In genomic region chr2:239726091-239726591, GRCh38 we compare ENCODE assay signal across 19 cellular contexts.
DNase-seq lines count a peak whose midpoint lies in the region; ATAC-seq and TF ChIP-seq lines count a peak whose summit lies in the region.
"Had no signal": no experiment of that assay in that cellular context is flagged by ENCODE, and none has a peak within 500 bp of the region (broad histone marks: within the 10 kb centered on the region; RNA-seq: fewer than 3 reads in every experiment).

No MANE protein-coding gene starts in this region.

- H3K14ac ChIP-seq in H9 (ENCODE audit: insufficient read depth, low read length): peak overlapping the region; percentile 40

- H2BK12ac ChIP-seq in H9 (ENCODE audit: insufficient read length, low read depth, low read length): no peak overlapping the region

- H3K27me3 ChIP-seq in H9 (ENCODE audit: insufficient read depth, low read length) (no peaks in the 10 kb centered on the region), lower lobe of right lung (ENCODE audit: low read depth) (no peaks in the 10 kb centered on the region), upper lobe of left lung (no peaks in the 10 kb centered on the region)

- peaks cover under 1 to 13% of the 10 kb centered on the region in 2 experiments for H3K4me1 Mint-ChIP-seq in H9

- no peaks in the 10 kb centered on the region; the same call in 1 of the 2 replicates for H3K27me3 Mint-ChIP-seq in H9 (ENCODE audit: low read depth)
- H3K27me3 Mint-ChIP-seq: CD4-positive, CD25-positive, alpha-beta regulatory T cell had no signal

- H3K4me3 Mint-ChIP-seq in H9: no peak overlapping the region
- H3K4me3 Mint-ChIP-seq: CD4-positive, CD25-positive, alpha-beta regulatory T cell had no signal

- TF ChIP-seq CTCF in H9 (conservative IDR thresholded peaks at IDR 0.05) (no peak), lower lobe of right lung (IDR thresholded peaks at IDR 0.05) (no peak), upper lobe of left lung (IDR thresholded peaks at IDR 0.05) (no peak)

- H3K4ac ChIP-seq in H9 (ENCODE audit: low read depth, low read length): no peak overlapping the region

- DNase-seq in Right ventricle myocardium inferior (ENCODE audit: missing footprints) (peak; percentile 52), left cardiac atrium (no peak), H9 (no peak), lower lobe of right lung (peak; percentile 34), upper lobe of left lung (peak; percentile 12 to 29), G401 (ENCODE audit: low spot score) (no peak)
- DNase-seq: ACHN; CD4-positive, CD25-positive, alpha-beta regulatory T cell; GM23248; MM.1S; NCI-H1105; NCI-H1694; NCI-H510A treated with DMSO at 0.1 percent for 48 hours; NCI-H82; PC-9 had no signal

- in situ Hi-C loops in G401 (cut with HindIII; ENCODE audit: low sequenced_read_pairs): no loop called here

- whole genome bisulfite sequencing in H9 (ENCODE audit: extremely low coverage, insufficient read length, low lambda C conversion rate): no CpG with 5 or more reads among the region's 18 CpGs
- 74 to 80% methylated on average over 9 to 18 of the region's 18 CpGs for WGBS in upper lobe of left lung, 2 donors

- H3K9ac ChIP-seq in H9 (ENCODE audit: extremely low read depth, insufficient read length, low read length): no peak overlapping the region
- H3K9ac ChIP-seq: GM23248 had no signal

- TF ChIP-seq POLR2A in upper lobe of left lung (IDR thresholded peaks at IDR 0.05): no peak

- H4K5ac ChIP-seq in H9 (ENCODE audit: insufficient read length, low read depth, low read length): no peak overlapping the region

- no peak overlapping the region for H2BK15ac ChIP-seq in H9 (ENCODE audit: low read depth, low read length)

- H3K18ac ChIP-seq in H9 (ENCODE audit: insufficient read length, low read depth, low read length): no peak overlapping the region

- no peak overlapping the region for H4K91ac ChIP-seq in H9 (ENCODE audit: insufficient read length, low read depth, low read length)

- no peak for TF ChIP-seq EP300 in upper lobe of left lung (IDR thresholded peaks at IDR 0.05)

- ATAC-seq in Right ventricle myocardium inferior (no peak), left cardiac atrium (no peak), lower lobe of right lung (no peak), upper lobe of left lung (ENCODE audit: low FRiP score in 2 of 2) (no peak), GM19035 (IDR thresholded peaks at IDR 0.05; ENCODE audit: unreplicated experiment) (no peak), GM21619 (IDR thresholded peaks at IDR 0.05; ENCODE audit: unreplicated experiment) (no peak)

- H3K79me1 ChIP-seq in H9 (ENCODE audit: insufficient read depth, low read depth, low read length, poor library complexity, severe bottlenecking): no peaks in the 10 kb centered on the region

- H3K27ac ChIP-seq in H9 (ENCODE audit: insufficient read length, low read depth, low read length) (no peak overlapping the region), lower lobe of right lung (no peak overlapping the region), upper lobe of left lung (no peak overlapping the region)
- H3K27ac ChIP-seq: GM23248, PC-9, SK-N-MC had no signal

- H3K36me3 Mint-ChIP-seq in H9 (ENCODE audit: insufficient read depth in 1 of 3, low read depth in 3 of 3): peaks cover 0 to 3% (median 0%) of the 10 kb centered on the region in 3 experiments; a peak in 1 of 7 replicates
- H3K36me3 Mint-ChIP-seq: CD4-positive, CD25-positive, alpha-beta regulatory T cell had no signal

- no peak overlapping the region for H3K23ac ChIP-seq in H9 (ENCODE audit: insufficient read length, low read depth, low read length)

- H3K4me1 ChIP-seq in H9 (ENCODE audit: insufficient read depth, low read length) (no peaks in the 10 kb centered on the region), lower lobe of right lung (no peaks in the 10 kb centered on the region), upper lobe of left lung (no peaks in the 10 kb centered on the region)
- H3K4me1 ChIP-seq: Caco-2 had no signal

- no peak overlapping the region for H3K56ac ChIP-seq in H9 (ENCODE audit: insufficient read length, low read depth, low read length)

- H3K27ac Mint-ChIP-seq in H9: peak overlapping the region; percentile 61 to 71 (median 61); a peak in 1 of 7 replicates
- H3K27ac Mint-ChIP-seq: CD4-positive, CD25-positive, alpha-beta regulatory T cell had no signal

- H3K4me2 ChIP-seq in H9 (ENCODE audit: insufficient read depth, insufficient read length, low read length): no peak overlapping the region
- H3K4me2 ChIP-seq: PC-9 had no signal

- no peak overlapping the region for H2BK20ac ChIP-seq in H9 (ENCODE audit: low read depth, low read length, poor library complexity, severe bottlenecking)

- intact Hi-C loops in Right ventricle myocardium inferior (cut with DNase I) (no loop called here), left cardiac atrium (cut with DNase I) (no loop called here), lower lobe of right lung (cut with DNase I) (no loop called here)

- H4K8ac ChIP-seq in H9 (replicated peaks; ENCODE audit: insufficient read length, low read depth, low read length): no peak overlapping the region

- no peak overlapping the region for H2AK5ac ChIP-seq in H9 (ENCODE audit: insufficient read length, low read length)

- peaks cover 3 to 4% of the 10 kb centered on the region in 2 experiments; a peak in 3 of 5 replicates for H3K9me3 Mint-ChIP-seq in H9

- no peak overlapping the region for H2AFZ ChIP-seq in H9 (ENCODE audit: low read length)
- H2AFZ ChIP-seq: GM23248, PC-9 had no signal

- H3K4me3 ChIP-seq in lower lobe of right lung: no peak overlapping the region
- no peak overlapping the region for H3K4me3 ChIP-seq in upper lobe of left lung
- H3K4me3 ChIP-seq: GM23248, PC-9, SK-N-MC had no signal

- no peak overlapping the region for H2BK5ac ChIP-seq in H9 (ENCODE audit: insufficient read length, low read length)

- H3K9me3 ChIP-seq in H9 (ENCODE audit: control insufficient read depth, low read depth, low read length): no peaks in the 10 kb centered on the region
- H3K9me3 ChIP-seq in lower lobe of right lung: no peaks in the 10 kb centered on the region
- H3K9me3 ChIP-seq in upper lobe of left lung: no peaks in the 10 kb centered on the region
- H3K9me3 ChIP-seq: Caco-2 had no signal

- H3K23me2 ChIP-seq in H9 (ENCODE audit: insufficient read length, low read depth, low read length, poor library complexity, severe bottlenecking): no peaks in the 10 kb centered on the region

- H2BK120ac ChIP-seq in H9 (ENCODE audit: low read depth, low read length, poor library complexity, severe bottlenecking): no peak overlapping the region

- no peaks in the 10 kb centered on the region for H3K79me2 ChIP-seq in H9 (ENCODE audit: insufficient read depth, low read length)

- no peak overlapping the region for H3T11ph ChIP-seq in H9 (ENCODE audit: low read length)

- no peaks in the 10 kb centered on the region for H4K20me1 ChIP-seq in H9 (ENCODE audit: control insufficient read depth, insufficient read depth, insufficient read length)

- H3K36me3 ChIP-seq in lower lobe of right lung (no peaks in the 10 kb centered on the region), upper lobe of left lung (no peaks in the 10 kb centered on the region)

Comparison
In these comparisons a context has a peak if more than half of its experiments do, and no peak if none do; other contexts are left out.
1. DNase-seq: peak in Right ventricle myocardium inferior (single experiment), lower lobe of right lung (single experiment) and upper lobe of left lung (2 of 2); none in left cardiac atrium (single experiment), H9 (single experiment) and G401 (single experiment).